31 cellular contexts compared by ENCODE assay signal in genomic region chr16:75374388-75374787, GRCh38.
"Had no signal": no experiment of that assay in that cellular context is flagged by ENCODE, and none has a peak within 500 bp of the region (broad histone marks: within the 10 kb centered on the region; RNA-seq: fewer than 3 reads in every experiment).

No MANE protein-coding gene starts in this region.

- H3K27ac ChIP-seq: ascending aorta, cardiac muscle cell, WERI-Rb-1 had no signal

- H3K27me3 ChIP-seq: ascending aorta, cardiac muscle cell had no signal

- ATAC-seq: activated CD8-positive, alpha-beta memory T cell treated with anti-CD3 and anti-CD28 coated beads, Interleukin-2, amount 10 ng/mL, durations not matched to agents 7 days and 5 days; activated CD8-positive, alpha-beta T cell treated with anti-CD3 and anti-CD28 coated beads, Interleukin-2, amount 10 ng/mL, durations not matched to agents 7 days and 5 days; activated naive CD8-positive, alpha-beta T cell treated with anti-CD3 and anti-CD28 coated beads, Interleukin-2, amount 50 U/mL, for 24 hours had no signal

- H3K4me3 ChIP-seq: ascending aorta, cardiac muscle cell had no signal

- FAIRE-seq: bronchial epithelial cell, TTC549 had no signal

- H3K36me3 ChIP-seq: ascending aorta, cardiac muscle cell had no signal

- H3K9me3 ChIP-seq: ascending aorta had no signal

- DNase-seq: activated B cell treated with CpG ODN at 0.5 μM for 24 hours; activated CD4-positive, alpha-beta memory T cell treated with anti-CD3 and anti-CD28 coated beads for 36 hours; activated CD4-positive, alpha-beta T cell treated with anti-CD3 and anti-CD28 coated beads for 4 hours; activated CD4-positive, alpha-beta T cell treated with anti-CD3 and anti-CD28 coated beads, Interleukin-2, amount 10 ng/mL, durations not matched to agents 24 days and 14 days; activated CD4-positive, alpha-beta T cell treated with anti-CD3 and anti-CD28 coated beads, Interleukin-2, amount 50 U/mL, for 1 hour; activated CD4-positive, alpha-beta T cell treated with anti-CD3 and anti-CD28 coated beads, Interleukin-2, amount 50 U/mL, for 4 hours; activated CD4-positive, CD25-positive, alpha-beta regulatory T cell treated with anti-CD3 and anti-CD28 coated beads, Interleukin-2, amount 50 U/mL, for 72 hours; activated CD8-positive, alpha-beta memory T cell treated with anti-CD3 and anti-CD28 coated beads for 24 hours; activated CD8-positive, alpha-beta memory T cell treated with anti-CD3 and anti-CD28 coated beads, Interleukin-2, amount 10 ng/mL, durations not matched to agents 7 days and 5 days; activated CD8-positive, alpha-beta memory T cell treated with anti-CD3 and anti-CD28 coated beads, Interleukin-2, amount 50 U/mL, for 48 hours; activated CD8-positive, alpha-beta T cell treated with anti-CD3 and anti-CD28 coated beads, Interleukin-2, amount 10 ng/mL, durations not matched to agents 7 days and 5 days; activated effector memory CD4-positive, alpha-beta T cell treated with Interleukin-2 at 50 U/mL for 16 hours; activated gamma-delta T cell; activated naive CD4-positive, alpha-beta T cell treated with anti-CD3 and anti-CD28 coated beads, Interleukin-2, amount 10 ng/mL, durations not matched to agents 7 days and 5 days; activated naive CD4-positive, alpha-beta T cell treated with Interleukin-2 at 50 U/mL for 16 hours; activated naive CD8-positive, alpha-beta T cell treated with anti-CD3 and anti-CD28 coated beads, Interleukin-2, amount 10 ng/mL, durations not matched to agents 7 days and 5 days; activated naive CD8-positive, alpha-beta T cell treated with anti-CD3 and anti-CD28 coated beads, Interleukin-2, amount 50 U/mL, for 24 hours; activated T-cell treated with anti-CD3 and anti-CD28 coated beads, Interleukin-2, amount 50 U/mL, for 24 hours; activated T-cell treated with anti-CD3 and anti-CD28 coated beads, Interleukin-2, amount 50 U/mL, for 48 hours; amygdala; anterior cingulate cortex; caudate nucleus; cerebellar nuclear complex; T-helper 1 cell; T-helper 2 cell; T-helper 9 cell; WERI-Rb-1 had no signal
